In the genomic region with DNA sequence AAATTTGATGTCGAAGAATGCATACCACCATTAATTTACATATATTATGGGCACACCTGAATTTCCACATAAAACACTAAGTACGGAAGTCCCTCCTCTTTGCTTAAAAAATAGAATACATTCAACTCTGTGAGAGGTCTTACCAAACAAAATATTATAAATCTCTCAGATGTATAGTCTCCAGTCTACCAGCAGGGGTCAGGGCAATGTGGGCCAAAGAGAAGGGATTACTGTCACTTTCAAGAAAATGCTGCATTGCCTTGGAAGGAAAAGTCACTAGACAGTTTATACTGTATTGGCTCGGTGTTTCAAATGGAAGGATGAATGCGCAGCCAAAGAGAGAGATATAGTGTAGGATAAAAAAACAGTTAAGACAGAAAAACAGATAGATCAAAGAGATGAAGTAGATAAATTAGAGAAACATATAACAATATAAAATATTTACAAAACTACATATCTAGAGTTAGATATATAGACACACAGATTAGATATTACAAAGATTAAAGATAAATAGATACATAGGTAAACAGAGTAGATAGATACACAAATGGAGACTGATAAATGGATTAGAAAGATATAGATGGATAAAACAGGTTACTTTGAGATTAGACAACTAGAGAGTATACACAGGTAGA, we compare ENCODE assay signal across 8 cellular contexts. TPM values are rescaled to one million over a fixed set of nuclear protein-coding genes. Genes with fewer than 3 reads are reported as not detected.
DNase-seq lines count a peak whose midpoint lies in the region; ATAC-seq and TF ChIP-seq lines count a peak whose summit lies in the region.

No MANE protein-coding gene starts in this region.

- TF ChIP-seq POLR2A in prostate gland (IDR thresholded peaks at IDR 0.05) = no peak

- H3K23ac ChIP-seq in neuronal stem cell (ENCODE audit: low read depth, low read length, poor library complexity) = no peak overlapping the region

- H3K9ac ChIP-seq in neuronal stem cell (ENCODE audit: low read depth, low read length, poor library complexity) = no peak overlapping the region

- H4K8ac ChIP-seq in neuronal stem cell (ENCODE audit: low read depth, low read length) = no peak overlapping the region

- H3K4ac ChIP-seq in neuronal stem cell (ENCODE audit: low read length) = no peak overlapping the region

- no peak overlapping the region for H3K4me2 ChIP-seq in neuronal stem cell (ENCODE audit: insufficient read depth, low read length, poor library complexity, severe bottlenecking)

- DNase-seq in COR-L47 (lab: John Stamatoyannopoulos, UW) = peak; percentile 48
- DNase-seq in NCI-H69 (lab: John Stamatoyannopoulos, UW) = peak; percentile 81
- DNase-seq in activated T-cell treated with anti-CD3 and anti-CD28 coated beads, Interleukin-2, amount 50 U/mL, for 48 hours = peak; percentile 40 to 42
- DNase-seq in foreskin melanocyte = peak; percentile 37
- no peak for DNase-seq in prostate gland (ENCODE audit: low spot score)
- DNase-seq in neuronal stem cell (ENCODE audit: low spot score) = no peak

- H3K79me1 ChIP-seq in neuronal stem cell (ENCODE audit: low read depth, low read length) = no peaks in the 10 kb centered on the region

- H3K36me3 ChIP-seq in prostate gland (no peaks in the 10 kb centered on the region), neuronal stem cell (replicated peaks in 1 of 2; ENCODE audit: control insufficient read depth in 2 of 2, insufficient read depth in 2 of 2, low read length in 2 of 2) (peaks cover 7 to 79% of the 10 kb centered on the region in 2 donors)

- H3K27ac ChIP-seq in prostate gland (no peak overlapping the region), neuronal stem cell (replicated peaks; ENCODE audit: low read length) (no peak overlapping the region)

- ATAC-seq in GM19025 (IDR thresholded peaks at IDR 0.05; ENCODE audit: low read depth, unreplicated experiment) (peak; percentile 57), HG03159 (IDR thresholded peaks at IDR 0.05; ENCODE audit: unreplicated experiment) (peak; percentile 84)

- H3K27me3 ChIP-seq in prostate gland (replicated peaks; ENCODE audit: insufficient read depth) (no peaks in the 10 kb centered on the region), neuronal stem cell (ENCODE audit: control insufficient read depth in 3 of 3, insufficient read depth in 3 of 3, low read depth in 1 of 3, low read length in 3 of 3) (no peaks in the 10 kb centered on the region)

- no peak overlapping the region for H3K18ac ChIP-seq in neuronal stem cell (ENCODE audit: low read length)

- H3K4me1 ChIP-seq in prostate gland (replicated peaks) = no peaks in the 10 kb centered on the region
- H3K4me1 ChIP-seq in neuronal stem cell (ENCODE audit: control insufficient read depth in 2 of 2, insufficient read depth in 1 of 2, low read depth in 1 of 2, low read length in 2 of 2) = no peaks in the 10 kb centered on the region

- H4K91ac ChIP-seq in neuronal stem cell (ENCODE audit: low read depth, low read length, poor library complexity) = no peak overlapping the region

- intact Hi-C loops in prostate gland (cut with DNase I) = loop anchor here (5.0 kb wide), 1 partner anchor 115 kb away; a partner anchor contains a TSS

- no peak overlapping the region for H2AK5ac ChIP-seq in neuronal stem cell (ENCODE audit: low read depth, low read length)

- no peak overlapping the region for H2BK15ac ChIP-seq in neuronal stem cell (ENCODE audit: low read length)

- H2BK120ac ChIP-seq in neuronal stem cell (ENCODE audit: low read depth, low read length) = no peak overlapping the region

- peak; percentile 56 to 75 (median 64) for TF ChIP-seq CTCF in prostate gland (IDR thresholded peaks at IDR 0.05)

- no peak overlapping the region for H3K14ac ChIP-seq in neuronal stem cell (ENCODE audit: low read length)

- H3K4me3 ChIP-seq in prostate gland (no peak overlapping the region), neuronal stem cell (ENCODE audit: low read length in 2 of 2) (no peak overlapping the region)

- H3K9me3 ChIP-seq in prostate gland (no peaks in the 10 kb centered on the region), neuronal stem cell (replicated peaks in 1 of 2; ENCODE audit: control insufficient read depth in 2 of 2, insufficient read depth in 1 of 2, low read depth in 1 of 2, low read length in 2 of 2) (no peaks in the 10 kb centered on the region)

- no peak overlapping the region for H2BK5ac ChIP-seq in neuronal stem cell (ENCODE audit: low read length)

- 42% methylated on average over 4 of the region's 4 CpGs for WGBS in prostate gland
- no CpG with 5 or more reads among the region's 4 CpGs for WGBS in neuronal stem cell (ENCODE audit: extremely low coverage in 2 of 2, insufficient read length in 2 of 2, insufficient replicate concordance in 1 of 2), 2 donors

- H2BK12ac ChIP-seq in neuronal stem cell (ENCODE audit: low read length) = no peak overlapping the region

- no peak overlapping the region for H2AFZ ChIP-seq in neuronal stem cell (ENCODE audit: low read length)

RNA-seq across cellular contexts. Expression of a gene that starts 20.9 kb away (rescaled TPM):
- total RNA-seq in prostate gland = 10 to 100 TPM; 29.9 to 39.4 TPM
- 42.9 TPM for polyA plus RNA-seq in neuronal stem cell (2013, experiment 1 of 2)
- 44.8 TPM for polyA plus RNA-seq in neuronal stem cell (2013, experiment 2 of 2)

RNA-seq across cellular contexts. Expression of a gene that starts 54.2 kb away (rescaled TPM):
- 1 to 10 TPM in 1 of 2 donors, under 1 TPM in 1; 0.97 to 3.6 TPM for total RNA-seq in prostate gland
- polyA plus RNA-seq in neuronal stem cell (2013, experiment 1 of 2) = 0.15 TPM
- 0.14 TPM for polyA plus RNA-seq in neuronal stem cell (2013, experiment 2 of 2)

Comparison
In these comparisons a context has a peak if more than half of its experiments do, and no peak if none do; other contexts are left out.
1. DNase-seq: peak in COR-L47 (single experiment), NCI-H69 (single experiment), activated T-cell treated with anti-CD3 and anti-CD28 coated beads, Interleukin-2, amount 50 U/mL, for 48 hours (2 of 2) and foreskin melanocyte (single experiment); none in prostate gland (single experiment) and neuronal stem cell (single experiment).